Comparison of ENCODE assay signal across 13 cellular contexts in the genomic region with DNA sequence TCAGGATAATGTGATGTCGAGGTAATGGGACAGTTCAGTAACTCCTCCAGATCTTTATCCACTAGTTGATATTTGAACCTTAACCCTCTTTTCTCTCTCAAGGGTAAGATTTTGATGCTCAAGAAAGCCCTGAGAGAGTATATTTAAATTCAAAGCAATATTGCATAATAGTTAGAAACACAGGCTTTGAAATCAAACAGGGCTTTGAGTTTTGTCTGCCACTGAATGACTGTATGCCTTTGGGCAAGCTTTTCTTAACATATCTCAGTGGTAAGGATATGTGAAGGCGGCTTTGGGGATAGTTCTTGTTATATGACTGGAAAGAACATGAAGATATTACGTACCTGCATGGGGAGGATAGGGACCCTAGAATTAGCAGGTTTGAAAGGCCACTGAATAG.
"Had no signal": no experiment of that assay in that cellular context is flagged by ENCODE, and none has a peak within 500 bp of the region (broad histone marks: within the 10 kb centered on the region; RNA-seq: fewer than 3 reads in every experiment).

No MANE protein-coding gene starts in this region.

- H3K4me3 ChIP-seq: breast epithelium, gastroesophageal sphincter, vagina had no signal

- ATAC-seq: gastroesophageal sphincter had no signal

- H3K27ac ChIP-seq: breast epithelium, gastroesophageal sphincter, vagina had no signal

- H3K4me1 ChIP-seq: breast epithelium had no signal

- H3K4me3 Mint-ChIP-seq: activated naive CD4-positive, alpha-beta T cell treated with anti-CD3 and anti-CD28 coated beads, Interleukin-2, amount 50 U/mL, for 24 hours; endodermal cell had no signal

- H3K9me3 ChIP-seq: breast epithelium, gastroesophageal sphincter, vagina had no signal

- H3K27ac Mint-ChIP-seq: activated naive CD4-positive, alpha-beta T cell treated with anti-CD3 and anti-CD28 coated beads, Interleukin-2, amount 50 U/mL, for 24 hours; endodermal cell had no signal

- DNase-seq: activated CD4-positive, alpha-beta T cell treated with anti-CD3 and anti-CD28 coated beads, Interleukin-2, amount 50 U/mL, for 4 hours; activated CD4-positive, CD25-positive, alpha-beta regulatory T cell treated with anti-CD3 and anti-CD28 coated beads, Interleukin-2, amount 50 U/mL, for 72 hours; activated effector memory CD4-positive, alpha-beta T cell treated with Interleukin-2 at 50 U/mL for 16 hours; activated T-cell treated with anti-CD3 and anti-CD28 coated beads, Interleukin-2, amount 50 U/mL, for 1 hour; amygdala; dermis blood vessel endothelial cell; endodermal cell; kidney glomerular epithelial cell; midbrain had no signal

- H3K9me3 Mint-ChIP-seq: activated naive CD4-positive, alpha-beta T cell treated with anti-CD3 and anti-CD28 coated beads, Interleukin-2, amount 50 U/mL, for 24 hours; endodermal cell had no signal

- H3K27me3 ChIP-seq: breast epithelium, gastroesophageal sphincter, vagina had no signal

- H3K27me3 Mint-ChIP-seq: activated naive CD4-positive, alpha-beta T cell treated with anti-CD3 and anti-CD28 coated beads, Interleukin-2, amount 50 U/mL, for 24 hours had no signal
